30 cellular contexts compared by ENCODE assay signal in genomic region chr12:45014396-45014795, GRCh38.
"Had no signal": no experiment of that assay in that cellular context is flagged by ENCODE, and none has a peak within 500 bp of the region (broad histone marks: within the 10 kb centered on the region; RNA-seq: fewer than 3 reads in every experiment).

No MANE protein-coding gene starts in this region.

- ATAC-seq: activated CD8-positive, alpha-beta T cell treated with anti-CD3 and anti-CD28 coated beads for 36 hours; activated naive CD4-positive, alpha-beta T cell treated with anti-CD3 and anti-CD28 coated beads, Interleukin-2, amount 50 U/mL, for 72 hours; activated T-cell treated with anti-CD3 and anti-CD28 coated beads, Interleukin-2, amount 50 U/mL, for 4 hours; activated T-cell treated with anti-CD3 and anti-CD28 coated beads, Interleukin-2, amount 50 U/mL, for 72 hours; activated T-helper 17 cell treated with anti-CD3 and anti-CD28 coated beads, Interleukin-2, amount 50 U/mL, for 72 hours; body of pancreas had no signal

- DNase-seq: activated B cell treated with CpG ODN at 0.5 μM for 24 hours; activated CD4-positive, alpha-beta memory T cell treated with anti-CD3 and anti-CD28 coated beads for 36 hours; activated CD4-positive, alpha-beta T cell treated with anti-CD3 and anti-CD28 coated beads for 4 hours; activated CD4-positive, alpha-beta T cell treated with anti-CD3 and anti-CD28 coated beads, Interleukin-2, amount 10 ng/mL, durations not matched to agents 24 days and 14 days; activated CD4-positive, alpha-beta T cell treated with anti-CD3 and anti-CD28 coated beads, Interleukin-2, amount 50 U/mL, for 1 hour; activated CD4-positive, alpha-beta T cell treated with anti-CD3 and anti-CD28 coated beads, Interleukin-2, amount 50 U/mL, for 4 hours; activated CD4-positive, CD25-positive, alpha-beta regulatory T cell treated with anti-CD3 and anti-CD28 coated beads, Interleukin-2, amount 50 U/mL, for 72 hours; activated CD8-positive, alpha-beta memory T cell treated with anti-CD3 and anti-CD28 coated beads, Interleukin-2, amount 50 U/mL, for 4 hours; activated CD8-positive, alpha-beta T cell treated with anti-CD3 and anti-CD28 coated beads for 36 hours; activated effector memory CD4-positive, alpha-beta T cell treated with anti-CD3 and anti-CD28 coated beads, Interleukin-2, amount 50 U/mL, for 16 hours; activated gamma-delta T cell treated with Interleukin-2 at 50 U/mL for 16 hours; activated naive CD4-positive, alpha-beta T cell; activated naive CD4-positive, alpha-beta T cell treated with anti-CD3 and anti-CD28 coated beads for 36 hours; activated naive CD4-positive, alpha-beta T cell treated with anti-CD3 and anti-CD28 coated beads, Interleukin-2, amount 50 U/mL, for 16 hours; activated naive CD8-positive, alpha-beta T cell treated with anti-CD3 and anti-CD28 coated beads for 36 hours; activated T-cell treated with anti-CD3 and anti-CD28 coated beads for 4 hours; activated T-cell treated with anti-CD3 and anti-CD28 coated beads, Interleukin-2, amount 50 U/mL, for 1 hour; activated T-cell treated with anti-CD3 and anti-CD28 coated beads, Interleukin-2, amount 50 U/mL, for 4 hours; activated T-cell treated with anti-CD3 and anti-CD28 coated beads, Interleukin-2, amount 50 U/mL, for 72 hours; adrenal gland; amniotic stem cell; aorta; body of pancreas; brain microvascular endothelial cell; central memory CD4-positive, alpha-beta T cell; T-helper 2 cell; T-helper 9 cell had no signal

- H3K4me3 ChIP-seq: adrenal gland, body of pancreas, breast epithelium had no signal

- H3K4me1 ChIP-seq: adrenal gland, body of pancreas, breast epithelium had no signal

- H3K9me3 ChIP-seq: adrenal gland, body of pancreas, breast epithelium had no signal

- H3K27me3 ChIP-seq: adrenal gland, body of pancreas, brain microvascular endothelial cell, breast epithelium had no signal

- H3K36me3 ChIP-seq: adrenal gland, brain microvascular endothelial cell, breast epithelium had no signal
